22 cellular contexts compared by ENCODE assay signal in the genomic region with DNA sequence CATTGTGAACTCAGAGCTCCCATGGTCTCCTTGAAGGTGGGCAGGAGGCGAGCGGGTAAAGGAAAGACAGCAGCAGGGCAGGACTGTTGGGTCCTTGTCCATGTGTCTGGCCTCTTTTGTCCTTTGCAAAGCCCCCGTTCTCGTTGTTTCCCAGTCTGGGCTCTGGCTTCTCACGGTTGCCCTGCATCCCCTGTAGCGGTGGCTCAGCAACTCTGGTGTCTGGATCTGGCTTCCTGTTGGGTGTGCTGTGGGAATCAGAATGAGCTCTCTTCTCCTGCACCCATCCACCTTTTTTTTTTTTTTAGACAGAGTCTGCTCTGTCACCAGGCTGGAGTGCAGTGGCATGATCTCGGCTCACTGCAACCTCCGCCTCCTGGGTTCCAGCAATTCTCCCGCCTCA. TPM values are rescaled to one million over a fixed set of nuclear protein-coding genes. Genes with fewer than 3 reads are reported as not detected.
DNase-seq lines count a peak whose midpoint lies in the region; ATAC-seq and TF ChIP-seq lines count a peak whose summit lies in the region.
"Had no signal": no experiment of that assay in that cellular context is flagged by ENCODE, and none has a peak within 500 bp of the region (broad histone marks: within the 10 kb centered on the region; RNA-seq: fewer than 3 reads in every experiment).

No MANE protein-coding gene starts in this region.

- H3K9me3 ChIP-seq in left ventricle myocardium inferior (replicated peaks): no peaks in the 10 kb centered on the region
- H3K9me3 ChIP-seq in psoas muscle: no peaks in the 10 kb centered on the region
- H3K9me3 ChIP-seq in suprapubic skin: no peaks in the 10 kb centered on the region
- H3K9me3 ChIP-seq: BE2C, MG63 had no signal

- H3K36me3 ChIP-seq in left ventricle myocardium inferior: peaks cover 28% of the 10 kb centered on the region
- peaks cover 0 to 28% of the 10 kb centered on the region in 2 donors for H3K36me3 ChIP-seq in psoas muscle (ENCODE audit: insufficient read depth in 1 of 2, low read depth in 1 of 2)
- peaks cover 22% of the 10 kb centered on the region for H3K36me3 ChIP-seq in suprapubic skin
- H3K36me3 ChIP-seq: BE2C had no signal

- H3K27me3 ChIP-seq in left ventricle myocardium inferior (ENCODE audit: low read depth) (no peaks in the 10 kb centered on the region), psoas muscle (ENCODE audit: insufficient read depth in 3 of 3, low read length in 2 of 3) (no peaks in the 10 kb centered on the region), suprapubic skin (no peaks in the 10 kb centered on the region)
- H3K27me3 ChIP-seq: BE2C, MG63 had no signal

- peaks cover 52% of the 10 kb centered on the region for H3K4me1 Mint-ChIP-seq in activated T-helper 1 cell treated with anti-CD3 and anti-CD28 coated beads, Interleukin-12 subunit alpha, Interleukin-12 subunit beta, Interleukin-2, Interleukin-4 antibody, amounts not matched to agents 30 ng/mL and 10 ng/mL and 1 ng/mL, durations not matched to agents 14 hours and 24 hours and 36 hours (ENCODE audit: low read depth)
- peaks cover 65% of the 10 kb centered on the region for H3K4me1 Mint-ChIP-seq in nephron progenitor cell

- peaks cover 100% of the 10 kb centered on the region for H3K4me1 ChIP-seq in left ventricle myocardium inferior
- peaks cover 97% of the 10 kb centered on the region for H3K4me1 ChIP-seq in psoas muscle
- peaks cover 98% of the 10 kb centered on the region for H3K4me1 ChIP-seq in suprapubic skin
- H3K4me1 ChIP-seq: BE2C had no signal

- peaks cover 21% of the 10 kb centered on the region for H3K36me3 Mint-ChIP-seq in activated T-helper 1 cell treated with anti-CD3 and anti-CD28 coated beads, Interleukin-12 subunit alpha, Interleukin-12 subunit beta, Interleukin-2, Interleukin-4 antibody, amounts not matched to agents 30 ng/mL and 10 ng/mL and 1 ng/mL, durations not matched to agents 14 hours and 24 hours and 36 hours (ENCODE audit: low read depth)
- H3K36me3 Mint-ChIP-seq in nephron progenitor cell (ENCODE audit: low read depth): peaks cover 16% of the 10 kb centered on the region

- H3K4me3 Mint-ChIP-seq in activated T-helper 1 cell treated with anti-CD3 and anti-CD28 coated beads, Interleukin-12 subunit alpha, Interleukin-12 subunit beta, Interleukin-2, Interleukin-4 antibody, amounts not matched to agents 30 ng/mL and 10 ng/mL and 1 ng/mL, durations not matched to agents 14 hours and 24 hours and 36 hours: peak overlapping the region; percentile 22
- no peak overlapping the region for H3K4me3 Mint-ChIP-seq in nephron progenitor cell

- TF ChIP-seq CTCF in left ventricle myocardium inferior (IDR thresholded peaks at IDR 0.05; ENCODE audit: borderline replicate concordance) (no peak), psoas muscle (IDR thresholded peaks at IDR 0.05) (no peak), suprapubic skin (IDR thresholded peaks at IDR 0.05) (no peak), nephron progenitor cell (IDR thresholded peaks at IDR 0.05) (no peak)

- WGBS in psoas muscle, 3 donors: 90 to 93% (median 90%) methylated on average over 9 of the region's 9 CpGs
- WGBS in suprapubic skin: 66% methylated on average over 7 of the region's 9 CpGs

- intact Hi-C loops in left ventricle myocardium inferior (cut with micrococcal nuclease) (no loop called here), left ventricle myocardium superior (cut with micrococcal nuclease) (no loop called here), psoas muscle (cut with DNase I) (no loop called here)
- intact Hi-C loops in activated T-helper 1 cell treated with anti-CD3 and anti-CD28 coated beads, Interleukin-12 subunit alpha, Interleukin-12 subunit beta, Interleukin-2, Interleukin-4 antibody, amounts not matched to agents 30 ng/mL and 10 ng/mL and 1 ng/mL, durations not matched to agents 14 hours and 24 hours and 36 hours (cut with micrococcal nuclease): no loop called here

- H3K4me3 ChIP-seq in left ventricle myocardium inferior: no peak overlapping the region
- H3K4me3 ChIP-seq in psoas muscle: no peak overlapping the region
- H3K4me3 ChIP-seq in suprapubic skin: no peak overlapping the region
- H3K4me3 ChIP-seq: MG63 had no signal

- no peak overlapping the region for H3K27ac Mint-ChIP-seq in activated T-helper 1 cell treated with anti-CD3 and anti-CD28 coated beads, Interleukin-12 subunit alpha, Interleukin-12 subunit beta, Interleukin-2, Interleukin-4 antibody, amounts not matched to agents 30 ng/mL and 10 ng/mL and 1 ng/mL, durations not matched to agents 14 hours and 24 hours and 36 hours
- H3K27ac Mint-ChIP-seq in nephron progenitor cell: no peak overlapping the region

- no peaks in the 10 kb centered on the region for H3K27me3 Mint-ChIP-seq in activated T-helper 1 cell treated with anti-CD3 and anti-CD28 coated beads, Interleukin-12 subunit alpha, Interleukin-12 subunit beta, Interleukin-2, Interleukin-4 antibody, amounts not matched to agents 30 ng/mL and 10 ng/mL and 1 ng/mL, durations not matched to agents 14 hours and 24 hours and 36 hours (ENCODE audit: insufficient read depth)
- no peaks in the 10 kb centered on the region for H3K27me3 Mint-ChIP-seq in nephron progenitor cell (ENCODE audit: low read depth, poor library complexity)

- DNase-seq in left ventricle myocardium inferior (no peak), left ventricle myocardium superior (no peak), psoas muscle (no peak), suprapubic skin (ENCODE audit: low spot score in 2 of 2) (no peak), nephron progenitor cell (no peak)
- no peak for DNase-seq in activated T-helper 1 cell treated with anti-CD3 and anti-CD28 coated beads, Interleukin-12 subunit alpha, Interleukin-12 subunit beta, Interleukin-2, Interleukin-4 antibody, amounts not matched to agents 30 ng/mL and 10 ng/mL and 1 ng/mL, durations not matched to agents 14 hours and 24 hours and 36 hours (ENCODE audit: low spot score)
- DNase-seq: 8988T, ACHN, BE2C, Calu3, DMS79 treated with DMSO at 0.1 percent for 48 hours, KBM-7, MG63, NCI-H1105 treated with DMSO at 0.1 percent for 48 hours, NCI-H146, NCI-H1930, NCI-H2107, NCI-H524, NCI-H748 treated with DMSO at 0.1 percent for 48 hours, SIG-M5 had no signal

- peak overlapping the region; percentile 97 for H3K27ac ChIP-seq in left ventricle myocardium inferior (replicated peaks)
- peak overlapping the region; percentile 90 for H3K27ac ChIP-seq in psoas muscle
- H3K27ac ChIP-seq in suprapubic skin: peak overlapping the region; percentile 90

- no peak for TF ChIP-seq POLR2A in suprapubic skin (IDR thresholded peaks at IDR 0.05)

- no peaks in the 10 kb centered on the region for H3K9me3 Mint-ChIP-seq in activated T-helper 1 cell treated with anti-CD3 and anti-CD28 coated beads, Interleukin-12 subunit alpha, Interleukin-12 subunit beta, Interleukin-2, Interleukin-4 antibody, amounts not matched to agents 30 ng/mL and 10 ng/mL and 1 ng/mL, durations not matched to agents 14 hours and 24 hours and 36 hours
- no peaks in the 10 kb centered on the region for H3K9me3 Mint-ChIP-seq in nephron progenitor cell

- no peak for ATAC-seq in left ventricle myocardium superior
- ATAC-seq in psoas muscle: no peak
- ATAC-seq in HG03175 (IDR thresholded peaks at IDR 0.05; ENCODE audit: unreplicated experiment): no peak
- ATAC-seq in HG03045 (IDR thresholded peaks at IDR 0.05; ENCODE audit: unreplicated experiment): no peak

- TF ChIP-seq EP300 in suprapubic skin (IDR thresholded peaks at IDR 0.05): no peak

RNA-seq across cellular contexts. Expression of a gene that starts 11.1 kb away (rescaled TPM):
- total RNA-seq in left ventricle myocardium inferior (21.9 TPM), left ventricle myocardium superior (20.3 TPM), psoas muscle (10 to 100 TPM; 21.0 to 56.8 (median 37.0) TPM), suprapubic skin (100 to 1,000 TPM in 2 of 4 donors, 10 to 100 TPM in 2; 83.6 to 130 (median 106) TPM)
- 15.7 TPM in 2 replicates for total RNA-seq in activated T-helper 1 cell treated with anti-CD3 and anti-CD28 coated beads, Interleukin-12 subunit alpha, Interleukin-12 subunit beta, Interleukin-2, Interleukin-4 antibody, amounts not matched to agents 30 ng/mL and 10 ng/mL and 1 ng/mL, durations not matched to agents 14 hours and 24 hours and 36 hours
- polyA plus RNA-seq in psoas muscle: 10 to 100 TPM in 2 of 3 donors, 1 to 10 TPM in 1; 5.8 to 23.4 (median 14.9) TPM

RNA-seq across cellular contexts. Expression of a gene that starts 47.0 kb away (rescaled TPM):
- 17.6 TPM for total RNA-seq in left ventricle myocardium inferior
- 13.1 TPM for total RNA-seq in left ventricle myocardium superior
- 8.9 and 10.0 TPM in 2 replicates for total RNA-seq in activated T-helper 1 cell treated with anti-CD3 and anti-CD28 coated beads, Interleukin-12 subunit alpha, Interleukin-12 subunit beta, Interleukin-2, Interleukin-4 antibody, amounts not matched to agents 30 ng/mL and 10 ng/mL and 1 ng/mL, durations not matched to agents 14 hours and 24 hours and 36 hours
- 10 to 100 TPM; 12.0 to 60.7 (median 42.1) TPM for total RNA-seq in psoas muscle
- 10 to 100 TPM; 22.9 to 46.2 (median 28.6) TPM for polyA plus RNA-seq in psoas muscle
- total RNA-seq in suprapubic skin: 10 to 100 TPM; 28.3 to 49.2 (median 42.1) TPM
